Comparison of ENCODE assay signal across 6 cellular contexts in genomic region chr2:125698280-125698679, GRCh38.
"Had no signal": no experiment of that assay in that cellular context is flagged by ENCODE, and none has a peak within 500 bp of the region (broad histone marks: within the 10 kb centered on the region; RNA-seq: fewer than 3 reads in every experiment).

No MANE protein-coding gene starts in this region.

- H3K4me1 ChIP-seq: HAP-1 had no signal

- H3K9me3 ChIP-seq: HAP-1 had no signal

- H3K4me3 Mint-ChIP-seq: GM23338 had no signal

- H3K4me1 Mint-ChIP-seq: GM23338 had no signal

- H3K27ac Mint-ChIP-seq: GM23338 had no signal

- H2AFZ ChIP-seq: GM23338 had no signal

- H3K9me3 Mint-ChIP-seq: GM23338 had no signal

- H3K27ac ChIP-seq: HL-60 had no signal

- H3K4me2 ChIP-seq: GM23338 had no signal

- H3K4me3 ChIP-seq: GM23338, HAP-1 had no signal

- DNase-seq: H7, IMR-90, KBM-7 had no signal

- H3K36me3 ChIP-seq: HAP-1 had no signal
